Comparison of ENCODE assay signal across 8 cellular contexts in the genomic region with DNA sequence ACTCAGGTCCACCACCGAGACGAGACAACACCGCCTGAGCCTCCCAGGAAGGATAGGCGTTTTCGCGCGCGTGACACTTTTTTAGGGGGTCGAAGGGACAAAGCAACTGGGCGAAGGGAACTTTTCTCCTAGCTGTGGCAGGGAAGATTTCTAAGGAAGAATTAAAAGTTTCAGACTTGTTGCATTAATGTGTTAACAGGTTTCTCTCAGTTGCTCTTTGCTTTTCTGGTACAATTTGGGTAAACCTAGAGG. TPM values are rescaled to one million over a fixed set of nuclear protein-coding genes. Genes with fewer than 3 reads are reported as not detected.
A peak's percentile ranks its signal among the peaks of the same experiment; 100 is the strongest.
DNase-seq lines count a peak whose midpoint lies in the region; ATAC-seq and TF ChIP-seq lines count a peak whose summit lies in the region.

No MANE protein-coding gene starts in this region.

- no peak overlapping the region for H4K8ac ChIP-seq in mesenchymal stem cell (ENCODE audit: low read length)

- H3K36me3 Mint-ChIP-seq in activated naive CD4-positive, alpha-beta T cell treated with anti-CD3 and anti-CD28 coated beads, Interleukin-2, amount 50 U/mL, for 24 hours = peaks cover 2% of the 10 kb centered on the region
- H3K36me3 Mint-ChIP-seq in MCF 10A (ENCODE audit: insufficient read depth, unreplicated experiment) = peaks cover 20% of the 10 kb centered on the region

- H3K14ac ChIP-seq in mesenchymal stem cell (ENCODE audit: low read length in 2 of 2) = peak overlapping the region in 1 of 2 experiments; percentile 76

- H3K9me3 Mint-ChIP-seq in activated naive CD4-positive, alpha-beta T cell treated with anti-CD3 and anti-CD28 coated beads, Interleukin-2, amount 50 U/mL, for 24 hours = no peaks in the 10 kb centered on the region
- H3K9me3 Mint-ChIP-seq in MCF 10A (ENCODE audit: unreplicated experiment) = no peaks in the 10 kb centered on the region

- peak overlapping the region in 1 of 2 experiments; percentile 11 for H3K18ac ChIP-seq in mesenchymal stem cell (ENCODE audit: low read depth in 1 of 2, low read length in 2 of 2)

- H2BK12ac ChIP-seq in mesenchymal stem cell (ENCODE audit: low read length in 2 of 2) = no peak overlapping the region

- peak overlapping the region; percentile 97 for H3K4me2 ChIP-seq in mesenchymal stem cell (ENCODE audit: low read length, poor library complexity, severe bottlenecking)

- peak overlapping the region; percentile 0 for H3K27ac ChIP-seq in mesenchymal stem cell (ENCODE audit: low read length, poor library complexity, severe bottlenecking)

- no TSS peak for BruUV-seq in MCF 10A (replicated peaks; lab: Mats Ljungman, UMichigan)

- no peak overlapping the region for H2BK5ac ChIP-seq in mesenchymal stem cell (ENCODE audit: low read depth, low read length, poor library complexity, severe bottlenecking)

- H4K91ac ChIP-seq in mesenchymal stem cell (ENCODE audit: low read length) = peak overlapping the region; percentile 44

- no peak for ATAC-seq in GM21717 (IDR thresholded peaks at IDR 0.05; ENCODE audit: unreplicated experiment)

- peaks cover 0 to 8% of the 10 kb centered on the region in 2 experiments for H3K36me3 ChIP-seq in mesenchymal stem cell (ENCODE audit: control insufficient read depth in 1 of 2, insufficient read depth in 2 of 2, low read depth in 1 of 2, low read length in 2 of 2)

- peak overlapping the region; percentile 96 for H3K4me3 Mint-ChIP-seq in activated naive CD4-positive, alpha-beta T cell treated with anti-CD3 and anti-CD28 coated beads, Interleukin-2, amount 50 U/mL, for 24 hours
- peak overlapping the region; percentile 96 for H3K4me3 Mint-ChIP-seq in MCF 10A (ENCODE audit: unreplicated experiment)

- no peaks in the 10 kb centered on the region for H3K9me3 ChIP-seq in mesenchymal stem cell (ENCODE audit: control insufficient read depth, low read length)

- H2BK15ac ChIP-seq in mesenchymal stem cell (ENCODE audit: low read depth, poor library complexity, severe bottlenecking) = no peak overlapping the region

- intact Hi-C loops in MCF 10A (cut with micrococcal nuclease) = loop anchor here (1.0 to 5.0 kb wide), 3 partner anchors 55 to 100 kb away; no protein-coding TSS in a partner anchor

- no peaks in the 10 kb centered on the region for H3K27me3 ChIP-seq in mesenchymal stem cell (ENCODE audit: control insufficient read depth in 1 of 2, insufficient read depth in 1 of 2, low read length in 2 of 2)

- H2AK5ac ChIP-seq in mesenchymal stem cell (ENCODE audit: low read length, severe bottlenecking) = no peak overlapping the region

- POLR2A ChIA-PET in MCF 10A (lab: Yijun Ruan, JAX) = interaction anchor here (0.7 to 1.5 kb wide), 5 partner anchors 28 to 329 kb away, joined by 3 to 4 read pairs (median 3); a partner anchor contains a TSS

- peaks cover 2% of the 10 kb centered on the region for H3K4me1 ChIP-seq in mesenchymal stem cell (ENCODE audit: control insufficient read depth, insufficient read depth, low read depth, low read length)

- peak overlapping the region; percentile 94 for H3K9ac ChIP-seq in mesenchymal stem cell (ENCODE audit: low read length)

- DNase-seq in activated naive CD4-positive, alpha-beta T cell treated with Interleukin-2 at 50 U/mL for 16 hours = no peak
- no peak for DNase-seq in MCF 10A (ENCODE audit: unreplicated experiment)
- no peak for DNase-seq in mesenchymal stem cell
- peak; percentile 47 for DNase-seq in ureter (ENCODE audit: low spot score)
- no peak for DNase-seq in OCI-M2 (lab: John Stamatoyannopoulos, UW; ENCODE audit: unreplicated experiment)
- no peak for DNase-seq in NOMO-1 treated with dmso at 0.1 percent for 144 hours (lab: John Stamatoyannopoulos, UW; ENCODE audit: unreplicated experiment)

- TF ChIP-seq CTCF in MCF 10A (IDR thresholded peaks at IDR 0.05; ENCODE audit: unreplicated experiment) = no peak

- CTCF ChIA-PET in MCF 10A (lab: Yijun Ruan, JAX) = interaction anchor here (0.6 to 1.3 kb wide), 3 partner anchors 91 to 99 kb away, joined by 3 to 5 read pairs (median 3); no protein-coding TSS in a partner anchor

- H3K4me1 Mint-ChIP-seq in activated naive CD4-positive, alpha-beta T cell treated with anti-CD3 and anti-CD28 coated beads, Interleukin-2, amount 50 U/mL, for 24 hours = peaks cover 61% of the 10 kb centered on the region
- H3K4me1 Mint-ChIP-seq in MCF 10A (ENCODE audit: insufficient read depth, unreplicated experiment) = peaks cover 9% of the 10 kb centered on the region

- peak overlapping the region in 1 of 2 experiments; percentile 91 for H3K23ac ChIP-seq in mesenchymal stem cell (ENCODE audit: low read length in 2 of 2)

- 1% methylated on average over 10 of the region's 10 CpGs for WGBS in mesenchymal stem cell

- H3K27ac Mint-ChIP-seq in activated naive CD4-positive, alpha-beta T cell treated with anti-CD3 and anti-CD28 coated beads, Interleukin-2, amount 50 U/mL, for 24 hours = peak overlapping the region; percentile 85
- peak overlapping the region; percentile 99 for H3K27ac Mint-ChIP-seq in MCF 10A (ENCODE audit: low read depth, unreplicated experiment)

- peak overlapping the region in 1 of 2 experiments; percentile 1 for H3K4ac ChIP-seq in mesenchymal stem cell (ENCODE audit: low read depth in 1 of 2, low read length in 2 of 2)

- no peaks in the 10 kb centered on the region for H3K27me3 Mint-ChIP-seq in activated naive CD4-positive, alpha-beta T cell treated with anti-CD3 and anti-CD28 coated beads, Interleukin-2, amount 50 U/mL, for 24 hours
- no peaks in the 10 kb centered on the region for H3K27me3 Mint-ChIP-seq in MCF 10A (ENCODE audit: insufficient read depth, unreplicated experiment)

- H3K4me3 ChIP-seq in mesenchymal stem cell (ENCODE audit: insufficient read depth in 1 of 2, low read depth in 1 of 2, low read length in 2 of 2) = peak overlapping the region; percentile 88 to 92

- H2BK120ac ChIP-seq in mesenchymal stem cell (ENCODE audit: low read depth, low read length) = no peak overlapping the region

- no peak overlapping the region for H2AFZ ChIP-seq in mesenchymal stem cell (ENCODE audit: low read depth, low read length)

- peaks cover 6% of the 10 kb centered on the region for H3K79me1 ChIP-seq in mesenchymal stem cell (replicated peaks; ENCODE audit: low read length, poor library complexity, severe bottlenecking)

RNA-seq across cellular contexts. Expression of a gene that starts 1.8 kb away (rescaled TPM):
- total RNA-seq in MCF 10A (2022) = 50.2 and 54.8 TPM in 2 replicates
- polyA plus RNA-seq in mesenchymal stem cell (2013, experiment 1 of 2) = 22.4 TPM
- 21.1 TPM for polyA plus RNA-seq in mesenchymal stem cell (2013, experiment 2 of 2)
- 90.9 TPM for total RNA-seq in ureter
